In the genomic region with DNA sequence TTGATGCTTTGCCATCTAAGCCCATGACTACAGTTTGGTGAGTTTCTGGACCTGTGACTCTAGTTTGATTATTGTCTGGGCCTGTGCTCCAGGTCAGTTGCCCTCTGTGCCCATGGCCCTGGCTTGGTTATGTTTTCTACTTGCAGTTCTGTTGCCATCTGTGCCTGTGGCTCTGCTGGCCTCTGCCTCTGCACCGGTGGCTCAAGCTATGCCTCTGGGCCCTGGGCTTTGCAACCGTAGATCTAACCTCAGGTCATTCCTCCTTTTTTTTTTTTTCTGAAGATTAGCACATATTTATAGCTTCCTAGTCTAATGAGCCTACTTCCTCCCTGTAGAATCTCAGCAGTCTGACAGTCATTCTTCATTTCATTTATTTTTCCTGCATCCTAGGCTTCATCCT, we compare ENCODE assay signal across 7 cellular contexts.
"Had no signal": no experiment of that assay in that cellular context is flagged by ENCODE, and none has a peak within 500 bp of the region (broad histone marks: within the 10 kb centered on the region; RNA-seq: fewer than 3 reads in every experiment).

No MANE protein-coding gene starts in this region.

- H3K4me3 Mint-ChIP-seq: GM23338, H9, IgD-negative memory B cell had no signal

- H2AFZ ChIP-seq: GM23338 had no signal

- DNase-seq: H9, HCEC 1CT, KBM-7 had no signal

- H3K27me3 Mint-ChIP-seq: IgD-negative memory B cell had no signal

- H3K4me2 ChIP-seq: GM23338 had no signal

- H3K4me1 Mint-ChIP-seq: GM23338 had no signal

- H3K4me3 ChIP-seq: GM23338 had no signal

- ATAC-seq: GM23338, HepG2 had no signal

- H3K27ac Mint-ChIP-seq: GM23338, H9, IgD-negative memory B cell had no signal

- H3K27ac ChIP-seq: HL-60 had no signal
